Comparison of ENCODE assay signal across 1 cellular context in genomic region chr7:155509025-155509724, GRCh38.
TF ChIP-seq lines count a peak whose summit lies in the region.

No MANE protein-coding gene starts in this region.

TF ChIP-seq in GM12878, 131 proteins besides CTCF, POLR2A, EP300 and RAD21:
- TF ChIP-seq ETV6 (conservative IDR thresholded peaks at IDR 0.05 in 1 of 2, IDR thresholded peaks at IDR 0.05 in 1 of 2; ENCODE audit: borderline replicate concordance in 1 of 2, low read depth in 1 of 2) (no peak), EZH2 (IDR thresholded peaks at IDR 0.05; ENCODE audit: borderline replicate concordance, control insufficient read depth, low read depth, low read length) (0 out of 2 replicates have a peak, but pooled peaks have one; percentile 20), CREM (IDR thresholded peaks at IDR 0.05; ENCODE audit: low read depth) (no peak), RFX5 (IDR thresholded peaks at IDR 0.05; ENCODE audit: low read depth, low read length) (no peak), LARP7 (IDR thresholded peaks at IDR 0.05) (no peak), PKNOX1 (IDR thresholded peaks at IDR 0.05) (no peak), MXI1 (IDR thresholded peaks at IDR 0.05; ENCODE audit: low read depth, low read length) (no peak)
